2 cellular contexts compared by ENCODE assay signal in genomic region chr7:38185395-38185920, GRCh38.
A peak's percentile ranks its signal among the peaks of the same experiment; 100 is the strongest.
TF ChIP-seq lines count a peak whose summit lies in the region.

No MANE protein-coding gene starts in this region.

TF ChIP-seq in K562, 482 proteins besides CTCF, POLR2A, EP300 and RAD21:
- TF ChIP-seq FOSL1 (tag; conservative IDR thresholded peaks at IDR 0.05) = peak; percentile 48; the same call in 1 of the 2 replicates
- no peak for TF ChIP-seq KLF13 (tag; IDR thresholded peaks at IDR 0.05; ENCODE audit: borderline replicate concordance, low read depth)
- TF ChIP-seq MECOM (CRISPR knock-in tag; IDR thresholded peaks at IDR 0.05) = peak; percentile 81
- no peak for TF ChIP-seq IRF1 (CRISPR knock-in tag; IDR thresholded peaks at IDR 0.05; ENCODE audit: borderline replicate concordance)
- no peak for TF ChIP-seq XRCC5 (IDR thresholded peaks at IDR 0.05; ENCODE audit: low read depth, low read length)

TF ChIP-seq in HEK293T, 16 proteins besides CTCF, POLR2A, EP300 and RAD21:
- TF ChIP-seq HDGF (IDR thresholded peaks at IDR 0.05; ENCODE audit: borderline replicate concordance) (no peak), SUZ12 (IDR thresholded peaks at IDR 0.05) (no peak), FOXA1 (IDR thresholded peaks at IDR 0.05) (no peak), SP1 (IDR thresholded peaks at IDR 0.05) (no peak), PKNOX1 (IDR thresholded peaks at IDR 0.05) (no peak), ZNF384 (IDR thresholded peaks at IDR 0.05) (no peak), TARDBP (IDR thresholded peaks at IDR 0.05) (no peak), ARNT (IDR thresholded peaks at IDR 0.05) (no peak), FOXM1 (IDR thresholded peaks at IDR 0.05; ENCODE audit: borderline replicate concordance) (no peak), ELF4 (IDR thresholded peaks at IDR 0.05) (no peak), LEF1 (IDR thresholded peaks at IDR 0.05; ENCODE audit: borderline replicate concordance) (no peak), BHLHE40 (IDR thresholded peaks at IDR 0.05; ENCODE audit: borderline replicate concordance) (no peak), CTBP1 (IDR thresholded peaks at IDR 0.05; ENCODE audit: borderline replicate concordance) (no peak), L3MBTL2 (conservative IDR thresholded peaks at IDR 0.05) (no peak), NFRKB (IDR thresholded peaks at IDR 0.05) (no peak), FOXK2 (IDR thresholded peaks at IDR 0.05) (no peak)
